In the genomic region with DNA sequence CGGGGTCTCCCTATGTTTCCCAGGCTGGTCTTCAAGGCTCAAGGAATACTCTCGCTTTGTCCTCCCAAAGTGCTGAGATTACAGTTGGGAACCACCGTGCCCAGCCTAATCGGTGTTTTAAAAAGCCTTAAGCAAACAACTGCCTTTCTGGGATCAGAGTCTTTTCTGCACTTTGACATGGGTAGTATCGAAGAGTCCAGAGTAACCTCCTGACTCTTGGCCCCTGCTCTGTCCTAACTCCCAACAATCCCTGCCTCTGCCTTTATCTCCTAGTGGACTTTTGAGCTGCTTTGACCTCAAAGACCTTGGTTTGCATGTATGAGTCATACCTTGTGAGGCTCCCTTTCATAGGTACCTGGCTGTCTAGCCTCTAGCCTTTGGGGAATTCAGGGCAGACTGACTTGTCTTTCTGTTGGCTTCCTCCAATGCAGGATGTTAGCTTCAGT, we compare ENCODE assay signal across 8 cellular contexts. TPM values are rescaled to one million over a fixed set of nuclear protein-coding genes. Genes with fewer than 3 reads are reported as not detected.
DNase-seq lines count a peak whose midpoint lies in the region; ATAC-seq, FAIRE-seq and TF ChIP-seq lines count a peak whose summit lies in the region.

No MANE protein-coding gene starts in this region.

- WGBS in pancreas, 2 donors = 45 to 47% methylated on average over 5 of the region's 5 CpGs

- ATAC-seq in GM18508 (IDR thresholded peaks at IDR 0.05; ENCODE audit: insufficient read depth, unreplicated experiment) = peak; percentile 66
- ATAC-seq in HG02798 (IDR thresholded peaks at IDR 0.05; ENCODE audit: poor library complexity, unreplicated experiment) = peak; percentile 76
- ATAC-seq in pancreas = peak; percentile 78 to 88 (median 84)
- ATAC-seq in GM19455 (IDR thresholded peaks at IDR 0.05; ENCODE audit: unreplicated experiment) = no peak

- DNase-seq in SK-MEL-5 (ENCODE audit: low read depth, low spot score) (peak; percentile 46), pancreas (no peak), NCI-H2029 treated with DMSO at 0.1 percent for 48 hours (lab: John Stamatoyannopoulos, UW) (no peak), DMS114 treated with DMSO at 0.1 percent for 48 hours (lab: John Stamatoyannopoulos, UW; ENCODE audit: unreplicated experiment) (no peak), SHP77 (lab: John Stamatoyannopoulos, UW) (no peak)

- H3K27ac ChIP-seq in pancreas = peak overlapping the region in 2 of 4 donors; percentile 44 to 57

- H3K4me3 ChIP-seq in pancreas = no peak overlapping the region

- H3K27me3 ChIP-seq in pancreas = no peaks in the 10 kb centered on the region

- TF ChIP-seq CTCF in pancreas (IDR thresholded peaks at IDR 0.05) = no peak

- H3K36me3 ChIP-seq in pancreas = no peaks in the 10 kb centered on the region

- no peak for FAIRE-seq in pancreas (lab: Jason Lieb, UNC)

- peaks cover 0 to 26% (median 19%) of the 10 kb centered on the region in 3 donors for H3K4me1 ChIP-seq in pancreas

- intact Hi-C loops in pancreas (cut with DNase I) = no loop called here

- in situ Hi-C loops in SK-MEL-5 (cut with HindIII; ENCODE audit: low pct_unique_long_range_greater_than_20kb, low sequenced_read_pairs) = no loop called here

- no peaks in the 10 kb centered on the region for H3K9me3 ChIP-seq in pancreas

RNA-seq across cellular contexts. Expression of a gene that starts 21.0 kb away (rescaled TPM):
- 13.7 and 16.7 TPM in 2 replicates for total RNA-seq in SK-MEL-5 (2014; rRNA removed; shearing (Covaris generic))
- 18.4 and 20.2 TPM in 2 replicates for polyA plus RNA-seq in SK-MEL-5 (2015; cell fraction: cytosol; rRNA removed)
- 12.8 and 26.2 TPM in 2 replicates for polyA plus RNA-seq in SK-MEL-5 (2015; cell fraction: nucleus; rRNA removed)
- total RNA-seq in pancreas = 10 to 100 TPM in 5 of 6 donors, 1 to 10 TPM in 1; 9.0 to 22.2 (median 13.7) TPM
- 1 to 10 TPM; 4.4 to 9.5 TPM for polyA plus RNA-seq in pancreas
